In genomic region chr7:1238363-1239331, GRCh38 we compare ENCODE assay signal across 1 cellular context.
TF ChIP-seq lines count a peak whose summit lies in the region.

No MANE protein-coding gene starts in this region.

TF ChIP-seq in WTC11, 78 proteins besides CTCF, POLR2A, EP300 and RAD21 (continued from another document):
- TF ChIP-seq PREB (CRISPR knock-in tag; IDR thresholded peaks at IDR 0.05; ENCODE audit: borderline replicate concordance) (no peak), IRF2 (CRISPR knock-in tag; IDR thresholded peaks at IDR 0.05; ENCODE audit: borderline replicate concordance, low read depth) (no peak), ATF2 (CRISPR knock-in tag; IDR thresholded peaks at IDR 0.05; ENCODE audit: borderline replicate concordance, low read depth) (no peak), ZNF512 (CRISPR knock-in tag; IDR thresholded peaks at IDR 0.05; ENCODE audit: borderline replicate concordance) (no peak), ZNF671 (CRISPR knock-in tag; IDR thresholded peaks at IDR 0.05) (no peak), GABPB1 (CRISPR knock-in tag; IDR thresholded peaks at IDR 0.05) (no peak), USF2 (CRISPR knock-in tag; IDR thresholded peaks at IDR 0.05) (no peak), GRHL2 (CRISPR knock-in tag; IDR thresholded peaks at IDR 0.05; ENCODE audit: insufficient replicate concordance, severe bottlenecking) (no peak), ZBTB21 (CRISPR knock-in tag; IDR thresholded peaks at IDR 0.05; ENCODE audit: borderline replicate concordance) (no peak), SP1 (CRISPR knock-in tag; conservative IDR thresholded peaks at IDR 0.05) (no peak)
